Comparison of ENCODE assay signal across 10 cellular contexts in genomic region chr9:71763752-71764332, GRCh38. TPM values are rescaled to one million over a fixed set of nuclear protein-coding genes. Genes with fewer than 3 reads are reported as not detected.
DNase-seq lines count a peak whose midpoint lies in the region; ATAC-seq and TF ChIP-seq lines count a peak whose summit lies in the region.
"Had no signal": no experiment of that assay in that cellular context is flagged by ENCODE, and none has a peak within 500 bp of the region (broad histone marks: within the 10 kb centered on the region; RNA-seq: fewer than 3 reads in every experiment).

No MANE protein-coding gene starts in this region.

- DNase-seq in activated naive CD4-positive, alpha-beta T cell treated with anti-CD3 and anti-CD28 coated beads for 36 hours, result no peak
- no peak for DNase-seq in activated naive CD4-positive, alpha-beta T cell treated with Interleukin-2 at 50 U/mL for 16 hours
- no peak for DNase-seq in activated naive CD8-positive, alpha-beta T cell treated with anti-CD3 and anti-CD28 coated beads, Interleukin-2, amount 10 ng/mL, durations not matched to agents 7 days and 5 days
- no peak for DNase-seq in transverse colon
- DNase-seq in tibial nerve (ENCODE audit: low spot score in 2 of 2), result no peak
- DNase-seq in ovary, result no peak

- CTCF ChIA-PET in activated naive CD4-positive, alpha-beta T cell treated with anti-CD3 and anti-CD28 coated beads for 36 hours (lab: Charles Lee), result interaction anchor here (1.8 kb wide), 1 partner anchor 48 kb away, joined by 9 read pairs; no protein-coding TSS in a partner anchor

- H3K27ac Mint-ChIP-seq in activated naive CD4-positive, alpha-beta T cell treated with anti-CD3 and anti-CD28 coated beads for 36 hours, result peak overlapping the region; percentile 61
- H3K27ac Mint-ChIP-seq in activated naive CD8-positive, alpha-beta T cell treated with anti-CD3 and anti-CD28 coated beads, Interleukin-2, amount 10 ng/mL, durations not matched to agents 7 days and 5 days, result peak overlapping the region; percentile 71

- H3K4me1 ChIP-seq in iPS-20b (ENCODE audit: insufficient read depth, low read length) (peaks cover 72% of the 10 kb centered on the region), transverse colon (peaks cover 17 to 87% (median 70%) of the 10 kb centered on the region in 4 donors), tibial nerve (peaks cover 0 to 48% (median 20%) of the 10 kb centered on the region in 4 donors), ovary (ENCODE audit: insufficient read depth) (peaks cover 5% of the 10 kb centered on the region)

- TF ChIP-seq POLR2A in transverse colon (IDR thresholded peaks at IDR 0.05), result no peak
- no peak for TF ChIP-seq POLR2A in tibial nerve (IDR thresholded peaks at IDR 0.05)
- TF ChIP-seq POLR2A in ovary (IDR thresholded peaks at IDR 0.05), result no peak

- H3K4me3 ChIP-seq in iPS-20b (ENCODE audit: low read length) (peak overlapping the region; percentile 50), transverse colon (peak overlapping the region in 1 of 4 donors; percentile 6), tibial nerve (peak overlapping the region in 1 of 4 donors; percentile 67), ovary (no peak overlapping the region)
- H3K4me3 ChIP-seq: K562 had no signal

- peaks cover 7% of the 10 kb centered on the region for H3K36me3 Mint-ChIP-seq in activated naive CD4-positive, alpha-beta T cell treated with anti-CD3 and anti-CD28 coated beads for 36 hours (ENCODE audit: low read depth)
- peaks cover 14% of the 10 kb centered on the region for H3K36me3 Mint-ChIP-seq in activated naive CD8-positive, alpha-beta T cell treated with anti-CD3 and anti-CD28 coated beads, Interleukin-2, amount 10 ng/mL, durations not matched to agents 7 days and 5 days

- intact Hi-C loops in activated naive CD4-positive, alpha-beta T cell treated with anti-CD3 and anti-CD28 coated beads for 36 hours (cut with micrococcal nuclease), result loop anchor here (2.0 to 10.0 kb wide), 5 partner anchors 29 to 1391 kb away; partner anchors contain the start of genes ANXA1 and ZFAND5
- intact Hi-C loops in transverse colon (cut with DNase I; ENCODE audit: low total_unique reads), result loop anchor here (10.0 kb wide), 1 partner anchor 159 kb away; no protein-coding TSS in a partner anchor
- intact Hi-C loops in ovary (cut with DNase I), result no loop called here

- no peak overlapping the region for H3K4me3 Mint-ChIP-seq in activated naive CD4-positive, alpha-beta T cell treated with anti-CD3 and anti-CD28 coated beads for 36 hours
- H3K4me3 Mint-ChIP-seq in activated naive CD8-positive, alpha-beta T cell treated with anti-CD3 and anti-CD28 coated beads, Interleukin-2, amount 10 ng/mL, durations not matched to agents 7 days and 5 days, result peak overlapping the region; percentile 74

- H3K9me3 Mint-ChIP-seq in activated naive CD4-positive, alpha-beta T cell treated with anti-CD3 and anti-CD28 coated beads for 36 hours, result no peaks in the 10 kb centered on the region
- no peaks in the 10 kb centered on the region for H3K9me3 Mint-ChIP-seq in activated naive CD8-positive, alpha-beta T cell treated with anti-CD3 and anti-CD28 coated beads, Interleukin-2, amount 10 ng/mL, durations not matched to agents 7 days and 5 days

- no peaks in the 10 kb centered on the region for H3K27me3 Mint-ChIP-seq in activated naive CD4-positive, alpha-beta T cell treated with anti-CD3 and anti-CD28 coated beads for 36 hours (ENCODE audit: low read depth)
- H3K27me3 Mint-ChIP-seq in activated naive CD8-positive, alpha-beta T cell treated with anti-CD3 and anti-CD28 coated beads, Interleukin-2, amount 10 ng/mL, durations not matched to agents 7 days and 5 days, result no peaks in the 10 kb centered on the region

- H3K27ac ChIP-seq in iPS-20b (ENCODE audit: low read length) (no peak overlapping the region), transverse colon (peak overlapping the region; percentile 11 to 96 (median 75)), tibial nerve (peak overlapping the region in 2 of 4 donors; percentile 30 to 98), ovary (no peak overlapping the region)

- H3K36me3 ChIP-seq in iPS-20b (ENCODE audit: insufficient read depth, low read depth, low read length) (no peaks in the 10 kb centered on the region), transverse colon (no peaks in the 10 kb centered on the region), tibial nerve (no peaks in the 10 kb centered on the region), ovary (no peaks in the 10 kb centered on the region)

- H3K9me3 ChIP-seq in iPS-20b (ENCODE audit: insufficient read depth, low read depth, low read length), result no peaks in the 10 kb centered on the region
- no peaks in the 10 kb centered on the region for H3K9me3 ChIP-seq in transverse colon
- no peaks in the 10 kb centered on the region for H3K9me3 ChIP-seq in tibial nerve
- H3K9me3 ChIP-seq in ovary, result no peaks in the 10 kb centered on the region

- POLR2A ChIA-PET in activated naive CD8-positive, alpha-beta T cell treated with anti-CD3 and anti-CD28 coated beads, Interleukin-2, amount 10 ng/mL, durations not matched to agents 7 days and 5 days (lab: Charles Lee), result no interaction called here

- no peak overlapping the region for H3K9ac ChIP-seq in iPS-20b (ENCODE audit: low read depth, low read length)

- TF ChIP-seq CTCF in transverse colon (IDR thresholded peaks at IDR 0.05) (no peak), tibial nerve (IDR thresholded peaks at IDR 0.05) (no peak), ovary (IDR thresholded peaks at IDR 0.05) (no peak)

- H3K4me1 Mint-ChIP-seq in activated naive CD4-positive, alpha-beta T cell treated with anti-CD3 and anti-CD28 coated beads for 36 hours (ENCODE audit: low read depth), result peaks cover 69% of the 10 kb centered on the region
- peaks cover 56% of the 10 kb centered on the region for H3K4me1 Mint-ChIP-seq in activated naive CD8-positive, alpha-beta T cell treated with anti-CD3 and anti-CD28 coated beads, Interleukin-2, amount 10 ng/mL, durations not matched to agents 7 days and 5 days

- TF ChIP-seq EP300 in transverse colon (IDR thresholded peaks at IDR 0.05; ENCODE audit: low read depth) (no peak), tibial nerve (IDR thresholded peaks at IDR 0.05) (no peak), ovary (IDR thresholded peaks at IDR 0.05) (no peak)

- H3K27me3 ChIP-seq in iPS-20b (ENCODE audit: insufficient read depth, low read length), result peaks cover 7% of the 10 kb centered on the region; the same call in 1 of the 2 replicates
- no peaks in the 10 kb centered on the region for H3K27me3 ChIP-seq in transverse colon
- no peaks in the 10 kb centered on the region for H3K27me3 ChIP-seq in tibial nerve
- H3K27me3 ChIP-seq in ovary, result no peaks in the 10 kb centered on the region

- no peak for ATAC-seq in activated naive CD8-positive, alpha-beta T cell treated with anti-CD3 and anti-CD28 coated beads, Interleukin-2, amount 10 ng/mL, durations not matched to agents 7 days and 5 days (ENCODE audit: low read depth)
- ATAC-seq in HG03025 (IDR thresholded peaks at IDR 0.05; ENCODE audit: low FRiP score, unreplicated experiment), result no peak
- ATAC-seq: K562, left lobe of liver had no signal

- in situ Hi-C loops in transverse colon (cut with MboI; ENCODE audit: low pct_ligation_motif_present in 1 of 4, low pct_unique_long_range_greater_than_20kb in 1 of 4, low sequenced_read_pairs in 3 of 4), result loop anchor here in 1 of 4 donors (25.0 kb wide), 1 partner anchor 152 kb away; no protein-coding TSS in a partner anchor

RNA-seq across cellular contexts. Expression of gene CEMIP2, which starts 4.5 kb away (rescaled TPM):
- total RNA-seq in activated naive CD4-positive, alpha-beta T cell treated with anti-CD3 and anti-CD28 coated beads for 36 hours, result 10 to 100 TPM; 36.4 to 39.7 TPM
- total RNA-seq in activated naive CD8-positive, alpha-beta T cell treated with anti-CD3 and anti-CD28 coated beads, Interleukin-2, amount 10 ng/mL, durations not matched to agents 7 days and 5 days, result 10 to 100 TPM; 54.1 to 55.9 TPM
- total RNA-seq in transverse colon (100 to 1,000 TPM in 3 of 4 donors, 10 to 100 TPM in 1; 56.3 to 352 (median 236) TPM), tibial nerve (100 to 1,000 TPM; 107 to 126 (median 118) TPM), ovary (10 to 100 TPM in 5 of 7 donors, 1 to 10 TPM in 2; 7.6 to 91.3 (median 11.2) TPM)
- polyA plus RNA-seq in ovary, result 10 to 100 TPM in 1 of 2 donors, 1 to 10 TPM in 1; 6.3 to 11.0 TPM

Comparison
In these comparisons a context has a peak if more than half of its experiments do, and no peak if none do; other contexts are left out.
1. H3K27ac ChIP-seq: peak in transverse colon (4 of 4); none in iPS-20b (single experiment) and ovary (0 of 2).
2. intact Hi-C loops: an anchor here in activated naive CD4-positive, alpha-beta T cell treated with anti-CD3 and anti-CD28 coated beads for 36 hours (2.0 to 10.0 kb wide) and transverse colon (10.0 kb wide); none called in ovary.